ENCODE assay signal across 1 cellular context in genomic region chr21:42633858-42634257, GRCh38.
TF ChIP-seq lines count a peak whose summit lies in the region.

No MANE protein-coding gene starts in this region.

TF ChIP-seq in HEK293T, 16 proteins besides CTCF, POLR2A, EP300 and RAD21:
- TF ChIP-seq LEF1 (IDR thresholded peaks at IDR 0.05; ENCODE audit: borderline replicate concordance) = no peak
- TF ChIP-seq BHLHE40 (IDR thresholded peaks at IDR 0.05; ENCODE audit: borderline replicate concordance) = no peak
- TF ChIP-seq ELF4 (IDR thresholded peaks at IDR 0.05) = no peak
- no peak for TF ChIP-seq TARDBP (IDR thresholded peaks at IDR 0.05)
- no peak for TF ChIP-seq HDGF (IDR thresholded peaks at IDR 0.05; ENCODE audit: borderline replicate concordance)
- TF ChIP-seq PKNOX1 (IDR thresholded peaks at IDR 0.05) = no peak
- no peak for TF ChIP-seq FOXK2 (IDR thresholded peaks at IDR 0.05)
- no peak for TF ChIP-seq FOXM1 (IDR thresholded peaks at IDR 0.05; ENCODE audit: borderline replicate concordance)
- TF ChIP-seq ARNT (IDR thresholded peaks at IDR 0.05) = no peak
- TF ChIP-seq ZNF384 (IDR thresholded peaks at IDR 0.05) = no peak
- TF ChIP-seq SP1 (IDR thresholded peaks at IDR 0.05) = no peak
- no peak for TF ChIP-seq FOXA1 (IDR thresholded peaks at IDR 0.05)
- TF ChIP-seq SUZ12 (IDR thresholded peaks at IDR 0.05) = no peak
- no peak for TF ChIP-seq L3MBTL2 (conservative IDR thresholded peaks at IDR 0.05)
